ENCODE assay signal across 9 cellular contexts in the genomic region with DNA sequence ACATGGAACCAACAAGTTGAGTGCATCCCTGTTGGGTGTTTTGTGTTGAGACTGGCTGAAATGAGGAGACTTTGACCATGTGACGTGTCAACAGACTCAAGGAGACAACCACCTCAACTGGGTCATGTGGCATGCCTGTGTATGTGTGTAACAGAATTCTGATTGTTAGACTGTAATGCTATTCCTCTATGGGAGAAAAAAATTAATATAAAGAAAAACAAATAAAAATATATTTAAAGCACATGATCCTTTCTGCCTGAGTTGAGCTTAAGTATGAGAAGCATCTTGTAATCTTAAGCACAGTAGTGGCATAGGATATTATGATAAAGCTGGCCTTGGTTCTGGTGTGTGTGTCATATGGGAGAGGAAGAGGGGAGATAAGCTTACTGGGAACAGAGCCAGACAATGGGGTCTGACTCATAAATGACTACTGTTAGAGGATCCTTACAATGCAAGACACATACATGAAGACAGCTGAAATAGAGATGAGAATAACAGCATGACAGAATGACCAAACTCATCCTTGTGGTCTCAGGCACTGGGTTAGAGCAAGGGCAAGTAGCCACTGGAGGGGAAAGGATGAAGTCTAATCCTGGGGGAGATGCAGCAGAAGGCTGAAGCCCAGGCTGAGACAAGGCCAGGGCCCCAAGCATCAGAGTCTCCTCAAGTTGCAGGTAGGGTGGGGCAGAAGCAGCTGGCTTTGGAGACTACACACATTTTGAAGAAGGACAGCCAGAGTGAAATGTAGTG. TPM values are rescaled to one million over a fixed set of nuclear protein-coding genes. Genes with fewer than 3 reads are reported as not detected.
DNase-seq lines count a peak whose midpoint lies in the region; ATAC-seq and TF ChIP-seq lines count a peak whose summit lies in the region.
"Had no signal": no experiment of that assay in that cellular context is flagged by ENCODE, and none has a peak within 500 bp of the region (broad histone marks: within the 10 kb centered on the region; RNA-seq: fewer than 3 reads in every experiment).

No MANE protein-coding gene starts in this region.

- peak overlapping the region; percentile 40 for H3K4me2 ChIP-seq in osteoblast (ENCODE audit: insufficient read depth, low read length)

- TF ChIP-seq CTCF in osteoblast (IDR thresholded peaks at IDR 0.05; ENCODE audit: extremely low read depth, low read depth, low read length): no peak

- no peak overlapping the region for H3K4me3 ChIP-seq in osteoblast (ENCODE audit: insufficient read depth, low read length)

- H4K20me1 ChIP-seq in osteoblast (ENCODE audit: insufficient read depth, low read length): peaks cover 14% of the 10 kb centered on the region

- peaks cover 37% of the 10 kb centered on the region for H3K4me1 ChIP-seq in osteoblast (ENCODE audit: insufficient read depth, low read length)

- peak; percentile 49 for DNase-seq in NCI-H2171 treated with DMSO at 0.1 percent for 48 hours (lab: John Stamatoyannopoulos, UW)
- DNase-seq in NCI-H2171 (lab: John Stamatoyannopoulos, UW): no peak
- peak; percentile 40 for DNase-seq in NCI-H1694 (lab: John Stamatoyannopoulos, UW)
- DNase-seq in caudate nucleus (lab: John Stamatoyannopoulos, UW): peak in 1 of 61 donors; percentile 8
- DNase-seq in osteoblast (ENCODE audit: insufficient read length, low spot score, missing footprints): peak; percentile 98
- no peak for DNase-seq in iPS-NIHi11 (ENCODE audit: low spot score)
- DNase-seq in KG1 (lab: John Stamatoyannopoulos, UW): no peak
- DNase-seq: AML-193 had no signal

- H3K27ac ChIP-seq in caudate nucleus (ENCODE audit: low read depth, low read length) (peak overlapping the region; percentile 28), osteoblast (ENCODE audit: low read depth, low read length) (peak overlapping the region; percentile 77)

- no peaks in the 10 kb centered on the region for H3K27me3 ChIP-seq in osteoblast (ENCODE audit: insufficient read depth, low read length)

- H3K9me3 ChIP-seq in osteoblast (ENCODE audit: low read depth, low read length): no peaks in the 10 kb centered on the region

- no peaks in the 10 kb centered on the region for H3K79me2 ChIP-seq in osteoblast (ENCODE audit: insufficient read depth, low read length)

- H3K36me3 ChIP-seq in osteoblast (ENCODE audit: insufficient read depth, low read length): peaks cover 19% of the 10 kb centered on the region

- no peak overlapping the region for H2AFZ ChIP-seq in osteoblast (ENCODE audit: low read length)

- ATAC-seq in GM21723 (IDR thresholded peaks at IDR 0.05; ENCODE audit: unreplicated experiment): no peak

RNA-seq across cellular contexts. Expression of gene TP53INP2, which starts 9.2 kb away (rescaled TPM):
- total RNA-seq in osteoblast: 7.7 and 8.0 TPM in 2 replicates

RNA-seq across cellular contexts. Expression of gene PIGU, which starts 36.5 kb away (rescaled TPM):
- total RNA-seq in osteoblast: 8.3 and 9.0 TPM in 2 replicates

Comparison
In these comparisons a context has a peak if more than half of its experiments do, and no peak if none do; other contexts are left out.
1. DNase-seq: peak in NCI-H2171 treated with DMSO at 0.1 percent for 48 hours (single experiment), NCI-H1694 (single experiment) and osteoblast (single experiment); none in NCI-H2171 (single experiment), iPS-NIHi11 (single experiment) and KG1 (single experiment).